14 cellular contexts compared by ENCODE assay signal in the genomic region with DNA sequence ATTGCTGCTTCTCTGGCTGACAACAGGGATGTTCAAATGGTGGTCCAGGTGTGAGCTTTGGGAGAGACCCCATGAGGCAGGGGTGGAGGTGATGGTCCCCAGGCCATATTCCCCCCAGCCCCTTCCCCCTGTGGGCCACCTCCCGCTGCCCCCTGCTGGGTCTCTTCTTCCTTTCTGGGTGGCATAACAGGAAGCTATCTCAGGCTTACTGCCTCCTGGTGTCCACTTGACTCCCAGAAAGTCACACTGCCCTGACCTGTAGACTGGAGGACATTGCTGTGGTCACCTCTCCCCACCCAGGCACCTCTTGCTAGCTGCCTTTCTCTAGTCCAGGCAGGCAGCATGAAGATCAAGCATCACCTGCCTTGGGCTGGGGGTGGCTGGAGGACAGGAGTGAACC.
"Had no signal": no experiment of that assay in that cellular context is flagged by ENCODE, and none has a peak within 500 bp of the region (broad histone marks: within the 10 kb centered on the region; RNA-seq: fewer than 3 reads in every experiment).

No MANE protein-coding gene starts in this region.

- ATAC-seq: lower lobe of right lung; naive thymus-derived CD8-positive, alpha-beta T cell had no signal

- H3K9me3 ChIP-seq: lower lobe of right lung, neutrophil, spleen had no signal

- H3K9me3 Mint-ChIP-seq: activated naive CD4-positive, alpha-beta T cell treated with anti-CD3 and anti-CD28 coated beads, Interleukin-2, amount 50 U/mL, for 24 hours; naive thymus-derived CD8-positive, alpha-beta T cell had no signal

- H3K27ac Mint-ChIP-seq: activated naive CD4-positive, alpha-beta T cell treated with anti-CD3 and anti-CD28 coated beads, Interleukin-2, amount 50 U/mL, for 24 hours had no signal

- DNase-seq: activated CD4-positive, alpha-beta T cell treated with anti-CD3 and anti-CD28 coated beads, Interleukin-2, amount 50 U/mL, for 4 hours; activated gamma-delta T cell; amniotic stem cell; caudate nucleus; erythroblast; lower lobe of right lung; naive thymus-derived CD8-positive, alpha-beta T cell; spleen; stimulated activated naive CD4-positive, alpha-beta T cell; WERI-Rb-1 had no signal

- H2AFZ ChIP-seq: parathyroid adenoma had no signal

- H3K27ac ChIP-seq: coronary artery, lower lobe of right lung, neutrophil, parathyroid adenoma, spleen, WERI-Rb-1 had no signal

- H3K27me3 Mint-ChIP-seq: activated naive CD4-positive, alpha-beta T cell treated with anti-CD3 and anti-CD28 coated beads, Interleukin-2, amount 50 U/mL, for 24 hours; naive thymus-derived CD8-positive, alpha-beta T cell had no signal

- H3K36me3 ChIP-seq: lower lobe of right lung, neutrophil, spleen, WERI-Rb-1 had no signal

- H3K79me2 ChIP-seq: parathyroid adenoma had no signal

- H3K36me3 Mint-ChIP-seq: activated naive CD4-positive, alpha-beta T cell treated with anti-CD3 and anti-CD28 coated beads, Interleukin-2, amount 50 U/mL, for 24 hours; naive thymus-derived CD8-positive, alpha-beta T cell had no signal

- H3K4me1 ChIP-seq: parathyroid adenoma had no signal

- H3K4me3 ChIP-seq: coronary artery, lower lobe of right lung, spleen had no signal

- H3K4me3 Mint-ChIP-seq: activated naive CD4-positive, alpha-beta T cell treated with anti-CD3 and anti-CD28 coated beads, Interleukin-2, amount 50 U/mL, for 24 hours; naive thymus-derived CD8-positive, alpha-beta T cell had no signal

- H3K9ac ChIP-seq: parathyroid adenoma had no signal

- H3K27me3 ChIP-seq: spleen had no signal
